ENCODE assay signal across 18 cellular contexts in the genomic region with DNA sequence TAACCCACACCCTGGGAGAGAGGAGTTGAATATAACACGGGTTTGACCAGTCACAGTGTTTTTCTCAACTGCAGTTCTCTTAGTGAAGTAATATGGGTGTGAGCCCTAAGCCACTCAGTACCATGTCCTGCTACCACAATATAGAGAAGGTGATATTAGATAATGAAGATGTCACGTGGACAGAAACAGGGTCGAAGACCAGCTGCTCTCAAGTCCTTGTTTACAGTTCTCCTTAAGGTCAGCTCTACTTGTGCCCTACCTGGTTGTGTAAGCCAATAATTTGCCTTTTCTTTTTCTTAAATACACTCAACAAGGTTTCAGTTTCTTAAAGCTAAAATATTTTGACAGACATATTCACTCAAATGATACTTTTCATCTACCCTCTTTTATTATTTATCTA.
"Had no signal": no experiment of that assay in that cellular context is flagged by ENCODE, and none has a peak within 500 bp of the region (broad histone marks: within the 10 kb centered on the region; RNA-seq: fewer than 3 reads in every experiment).

No MANE protein-coding gene starts in this region.

- DNase-seq: activated B cell treated with CpG ODN at 0.5 μM for 24 hours; activated CD4-positive, alpha-beta T cell treated with anti-CD3 and anti-CD28 coated beads for 48 hours; activated CD8-positive, alpha-beta memory T cell treated with anti-CD3 and anti-CD28 coated beads, Interleukin-2, amount 50 U/mL, for 48 hours; activated gamma-delta T cell treated with Interleukin-2 at 50 U/mL for 16 hours; amniotic stem cell; body of pancreas; caudate nucleus; colonic mucosa; hippocampal formation; left lung; occipital lobe; stimulated activated CD4-positive, alpha-beta T cell treated with anti-CD3 and anti-CD28 coated beads, Interleukin-2, amount 100 ng/mL, for 48 hours had no signal

- ATAC-seq: body of pancreas; esophagus mucosa; left lung; natural killer cell treated with Interleukin-12 subunit alpha and Interleukin-12 subunit beta and Interleukin-15 and Interleukin-18, amount 100 ng/mL, for 72 hours; stimulated activated memory B cell treated with anti-CD40 and anti-IgM and Interleukin-4, amounts not matched to agents 10 μg/mL and 1 μg/mL and 100 μg/mL, for 72 hours had no signal

- FAIRE-seq: endometrium, keratinocyte, TTC549 had no signal
